In the genomic region with DNA sequence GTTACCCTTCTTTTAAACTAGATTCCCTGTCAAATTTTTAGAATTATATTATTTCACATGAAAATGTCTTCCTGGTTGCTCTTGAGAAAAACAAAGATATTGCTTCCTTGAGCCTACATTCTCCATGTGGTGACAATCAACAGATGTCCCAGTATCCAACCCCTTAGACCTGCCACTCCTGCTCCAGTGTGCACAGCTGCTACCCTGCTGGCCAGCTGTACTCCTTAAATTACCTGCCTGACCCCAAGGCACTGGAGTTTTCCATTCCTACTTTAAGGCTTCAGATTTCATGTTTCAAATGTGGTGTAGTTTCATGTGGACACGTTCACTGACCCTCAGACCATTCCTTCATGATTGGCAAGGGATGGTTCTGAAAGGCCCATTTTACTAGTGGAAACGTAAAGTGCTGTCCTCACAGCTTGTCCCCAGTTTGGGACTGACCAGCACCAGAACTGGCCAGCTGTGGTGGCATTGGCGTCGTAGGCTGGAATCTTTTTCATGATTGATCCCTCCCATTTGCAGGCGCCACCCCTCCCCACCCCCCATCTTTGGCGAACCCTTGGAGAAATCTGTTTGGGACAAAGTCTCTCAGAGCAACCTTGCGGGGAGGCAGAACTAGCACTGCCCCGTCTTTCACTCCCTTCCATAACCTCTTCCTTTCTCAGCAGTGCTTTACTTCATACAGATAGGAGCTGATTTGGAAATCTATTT, we compare ENCODE assay signal across 12 cellular contexts.
DNase-seq lines count a peak whose midpoint lies in the region; TF ChIP-seq lines count a peak whose summit lies in the region.
"Had no signal": no experiment of that assay in that cellular context is flagged by ENCODE, and none has a peak within 500 bp of the region (broad histone marks: within the 10 kb centered on the region; RNA-seq: fewer than 3 reads in every experiment).

No MANE protein-coding gene starts in this region.

- H3K36me3 Mint-ChIP-seq in osteocyte (ENCODE audit: unreplicated experiment) = peaks cover 21% of the 10 kb centered on the region
- H3K36me3 Mint-ChIP-seq: activated CD4-positive, alpha-beta memory T cell treated with anti-CD3 and anti-CD28 coated beads for 36 hours had no signal

- no peaks in the 10 kb centered on the region for H3K27me3 ChIP-seq in fibroblast of lung (ENCODE audit: control insufficient read depth, insufficient read depth, low read length)

- H3K4me2 ChIP-seq in fibroblast of lung (ENCODE audit: extremely low read depth, insufficient read depth, low read length) = no peak overlapping the region

- peak overlapping the region; percentile 7 for H3K4me3 Mint-ChIP-seq in osteocyte (ENCODE audit: unreplicated experiment)
- H3K4me3 Mint-ChIP-seq: activated CD4-positive, alpha-beta memory T cell treated with anti-CD3 and anti-CD28 coated beads for 36 hours; stimulated activated naive CD8-positive, alpha-beta T cell treated with anti-CD3 and anti-CD28 coated beads, Interleukin-15, Interleukin-2, amounts not matched to agents 100 ng/mL and 50 ng/mL, for 24 hours had no signal

- TF ChIP-seq CTCF in fibroblast of lung (conservative IDR thresholded peaks at IDR 0.05 in 1 of 2, IDR thresholded peaks at IDR 0.05 in 1 of 2; ENCODE audit: low read depth in 1 of 2, low read length in 2 of 2) (no peak), osteocyte (IDR thresholded peaks at IDR 0.05) (no peak)

- no peaks in the 10 kb centered on the region for H3K9me3 ChIP-seq in fibroblast of lung (ENCODE audit: control insufficient read depth, insufficient read depth, low read depth, low read length)

- peaks cover 15% of the 10 kb centered on the region for H3K4me1 ChIP-seq in fibroblast of lung (ENCODE audit: control insufficient read depth, extremely low read depth, insufficient read depth, low read length)

- H3K27me3 Mint-ChIP-seq in osteocyte (ENCODE audit: unreplicated experiment) = no peaks in the 10 kb centered on the region

- no peak overlapping the region for H3K9ac ChIP-seq in fibroblast of lung (ENCODE audit: insufficient read depth, low read length)

- peak; percentile 10 for DNase-seq in DMS153 (lab: John Stamatoyannopoulos, UW)
- no peak for DNase-seq in DMS153 treated with DMSO at 0.1 percent for 48 hours (lab: John Stamatoyannopoulos, UW; ENCODE audit: unreplicated experiment)
- peak; percentile 17 for DNase-seq in NCI-H510A (lab: John Stamatoyannopoulos, UW)
- no peak for DNase-seq in fibroblast of lung (ENCODE audit: low read depth in 2 of 2)
- no peak for DNase-seq in osteocyte (ENCODE audit: extremely low spot score, unreplicated experiment)
- DNase-seq in NCI-H226 = no peak
- no peak for DNase-seq in SK-N-DZ (ENCODE audit: low spot score)
- DNase-seq in GM03348 (ENCODE audit: low spot score) = no peak
- DNase-seq: activated CD4-positive, alpha-beta memory T cell treated with anti-CD3 and anti-CD28 coated beads for 36 hours; effector CD4-positive, alpha-beta T cell; KBM-7 had no signal

- no peaks in the 10 kb centered on the region for H3K9me3 Mint-ChIP-seq in osteocyte (ENCODE audit: unreplicated experiment)
- H3K9me3 Mint-ChIP-seq: activated CD4-positive, alpha-beta memory T cell treated with anti-CD3 and anti-CD28 coated beads for 36 hours; stimulated activated naive CD8-positive, alpha-beta T cell treated with anti-CD3 and anti-CD28 coated beads, Interleukin-15, Interleukin-2, amounts not matched to agents 100 ng/mL and 50 ng/mL, for 24 hours had no signal

- H3K27ac ChIP-seq in fibroblast of lung (ENCODE audit: insufficient read depth, low read length) = peak overlapping the region; percentile 48

- H3K36me3 ChIP-seq in fibroblast of lung (ENCODE audit: control insufficient read depth, insufficient read depth, low read length) = peaks cover 2% of the 10 kb centered on the region

- H3K4me3 ChIP-seq in fibroblast of lung (replicated peaks in 1 of 4; ENCODE audit: control extremely low read depth in 1 of 4, insufficient read depth in 1 of 4, low read depth in 3 of 4, low read length in 4 of 4) = no peak overlapping the region

- peaks cover 51% of the 10 kb centered on the region for H3K4me1 Mint-ChIP-seq in osteocyte (ENCODE audit: unreplicated experiment)

- no peaks in the 10 kb centered on the region for H4K20me1 ChIP-seq in fibroblast of lung (ENCODE audit: control insufficient read depth, extremely low read depth, insufficient read depth, low read length)

- H2AFZ ChIP-seq in fibroblast of lung (ENCODE audit: low read length) = no peak overlapping the region

- peak overlapping the region; percentile 73 for H3K27ac Mint-ChIP-seq in osteocyte (ENCODE audit: unreplicated experiment)
- H3K27ac Mint-ChIP-seq: activated CD4-positive, alpha-beta memory T cell treated with anti-CD3 and anti-CD28 coated beads for 36 hours; stimulated activated naive CD8-positive, alpha-beta T cell treated with anti-CD3 and anti-CD28 coated beads, Interleukin-15, Interleukin-2, amounts not matched to agents 100 ng/mL and 50 ng/mL, for 24 hours had no signal

- peaks cover 5% of the 10 kb centered on the region for H3K79me2 ChIP-seq in fibroblast of lung (ENCODE audit: control insufficient read depth, insufficient read depth, low read length)

Comparison
In these comparisons a context has a peak if more than half of its experiments do, and no peak if none do; other contexts are left out.
1. DNase-seq: peak in DMS153 (single experiment) and NCI-H510A (single experiment); none in DMS153 treated with DMSO at 0.1 percent for 48 hours (single experiment), fibroblast of lung (0 of 2), osteocyte (single experiment), NCI-H226 (single experiment), SK-N-DZ (single experiment) and GM03348 (single experiment).